8 cellular contexts compared by ENCODE assay signal in genomic region chr19:33373701-33374405, GRCh38. TPM values are rescaled to one million over a fixed set of nuclear protein-coding genes. Genes with fewer than 3 reads are reported as not detected.
A peak's percentile ranks its signal among the peaks of the same experiment; 100 is the strongest.
DNase-seq lines count a peak whose midpoint lies in the region; ATAC-seq and TF ChIP-seq lines count a peak whose summit lies in the region.

CEBPG (plus strand) TSS chr19:33373709; CDS start chr19:33379240, 5,531 bp downstream.

- peaks cover 27% of the 10 kb centered on the region; the same call in 1 of the 2 replicates for H4K20me1 ChIP-seq in HCT116 (ENCODE audit: insufficient read depth)

- peak within 1 kb of the TSS; percentile 58 for H2AFZ ChIP-seq in HCT116 (ENCODE audit: low read depth, low read length, poor library complexity, severe bottlenecking)

- intact Hi-C loops in HCT116 (cut with micrococcal nuclease) (loop anchor here (2.0 kb wide), 1 partner anchor 71 kb away; the partner anchor contains the start of gene CEBPA), lower leg skin (cut with DNase I; ENCODE audit: low total_unique reads) (loop anchor here (2.0 kb wide), 1 partner anchor 71 kb away; the partner anchor contains the start of gene CEBPA)

- TF ChIP-seq RAD21 in HCT116 (IDR thresholded peaks at IDR 0.05; ENCODE audit: low read depth), result no peak

- peak; percentile 40 for ATAC-seq in HCT116

- H3K36me3 ChIP-seq in HCT116 (ENCODE audit: control insufficient read depth in 1 of 2, insufficient read depth in 2 of 2, low read length in 2 of 2), result peaks cover 0 to under 1% of the 10 kb centered on the region in 2 experiments; a peak in 1 of 4 replicates

- peak within 1 kb of the TSS; percentile 93 for H3K27ac ChIP-seq in HCT116 (ENCODE audit: low read depth, low read length)
- H3K27ac ChIP-seq in VCaP, result peak within 1 kb of the TSS; percentile 99

- no peaks in the 10 kb centered on the region for H3K27me3 ChIP-seq in HCT116 (ENCODE audit: insufficient read depth, low read length)

- H3K4me1 ChIP-seq in HCT116 (ENCODE audit: control insufficient read depth in 1 of 2, insufficient read depth in 2 of 2, low read length in 2 of 2), result peaks cover 30 to 49% of the 10 kb centered on the region in 2 experiments

- BruUV-seq in HCT116 (replicated peaks; lab: Mats Ljungman, UMichigan), result no TSS peak

- peaks cover 49% of the 10 kb centered on the region for H3K79me2 ChIP-seq in HCT116 (ENCODE audit: insufficient read depth, low read length)

- DNase-seq in activated CD4-positive, CD25-positive, alpha-beta regulatory T cell (lab: John Stamatoyannopoulos, UW), result peak; percentile 38 to 59 (median 48)
- DNase-seq in activated CD4-positive, CD25-positive, alpha-beta regulatory T cell treated with anti-CD3 and anti-CD28 coated beads, Interleukin-2, amount 50 U/mL, for 72 hours, result no peak
- DNase-seq in HCT116 (ENCODE audit: low read depth, low spot score), result no peak
- peak; percentile 42 for DNase-seq in M059J (ENCODE audit: low read depth)
- peak; percentile 54 for DNase-seq in dermis blood vessel endothelial cell
- peak in 1 of 2 donors; percentile 89 for DNase-seq in lower leg skin (ENCODE audit: low spot score in 2 of 2)
- peak; percentile 36 to 41 for DNase-seq in stimulated activated CD8-positive, alpha-beta memory T cell treated with anti-CD3 and anti-CD28 coated beads, Interleukin-2, amount 100 ng/mL, for 48 hours (ENCODE audit: low read depth in 2 of 2)

- TF ChIP-seq CTCF in HCT116 (IDR thresholded peaks at IDR 0.05 in 2 of 3, conservative IDR thresholded peaks at IDR 0.05 in 1 of 3; ENCODE audit: borderline replicate concordance in 1 of 3, insufficient read depth in 1 of 3, low read depth in 2 of 3, low read length in 2 of 3), result no peak
- TF ChIP-seq CTCF in VCaP (conservative IDR thresholded peaks at IDR 0.05), result peak; percentile 64
- TF ChIP-seq CTCF in lower leg skin (IDR thresholded peaks at IDR 0.05), result no peak

- no peaks in the 10 kb centered on the region for H3K9me2 ChIP-seq in HCT116 (ENCODE audit: insufficient read depth)

- H3K4me3 ChIP-seq in HCT116 (replicated peaks in 1 of 2; ENCODE audit: low read depth in 1 of 2, low read length in 2 of 2) (peak within 1 kb of the TSS; percentile 90 to 94), lower leg skin (ENCODE audit: low read depth, poor library complexity, severe bottlenecking) (peak within 1 kb of the TSS; percentile 61)

- 1 to 2% methylated on average over 24 to 40 of the region's 96 CpGs for WGBS in lower leg skin, 2 donors

- H3K9ac ChIP-seq in HCT116 (ENCODE audit: low read length), result peak within 1 kb of the TSS; percentile 87

- TF ChIP-seq POLR2A in HCT116 (IDR thresholded peaks at IDR 0.05; ENCODE audit: borderline replicate concordance, extremely low read depth, insufficient read depth, insufficient read length) (peak; percentile 82), lower leg skin (IDR thresholded peaks at IDR 0.05) (peak in 1 of 2 donors; percentile 35)

- RAD21 ChIA-PET in HCT116 (lab: Charles Lee; ENCODE audit: low non-redundant PET in 1 of 2, low total read pairs in 2 of 2, uncharacterized antibody in 2 of 2, unreplicated experiment in 2 of 2), result interaction anchor here in 1 of 2 experiments (0.6 kb wide), 1 partner anchor 449 kb away, joined by 6 read pairs; no protein-coding TSS in a partner anchor

- H3K4me2 ChIP-seq in HCT116 (ENCODE audit: low read length), result peak within 1 kb of the TSS; percentile 98

- no peaks in the 10 kb centered on the region for H3K9me3 ChIP-seq in HCT116 (ENCODE audit: control insufficient read depth in 1 of 2, insufficient read depth in 1 of 2, low read depth in 1 of 2, low read length in 2 of 2)

- POLR2A ChIA-PET in HCT116 (lab: Charles Lee), result interaction anchor here (1.0 to 2.6 kb wide), 7 partner anchors 9 to 197 kb away, joined by 3 to 17 read pairs (median 5); partner anchors contain the start of gene CEBPA

- CTCF ChIA-PET in HCT116 (lab: Charles Lee), result no interaction called here

TF ChIP-seq in HCT116, 20 proteins besides CTCF, POLR2A, EP300 and RAD21:
- TF ChIP-seq EGR1 (IDR thresholded peaks at IDR 0.05; ENCODE audit: low read depth) (no peak), CEBPB (IDR thresholded peaks at IDR 0.05; ENCODE audit: low read depth) (peak; percentile 51; the same call in 1 of the 2 replicates), ZBTB33 (IDR thresholded peaks at IDR 0.05; ENCODE audit: extremely low read depth, insufficient replicate concordance, low read length) (no peak), ELF1 (IDR thresholded peaks at IDR 0.05; ENCODE audit: borderline replicate concordance, low read depth) (no peak), JUND (IDR thresholded peaks at IDR 0.05) (no peak), CBX3 (IDR thresholded peaks at IDR 0.05; ENCODE audit: low read depth) (no peak), ZFX (IDR thresholded peaks at IDR 0.05) (peak; percentile 99), ZNF274 (IDR thresholded peaks at IDR 0.05; ENCODE audit: low read depth, low read length) (no peak), REST (IDR thresholded peaks at IDR 0.05; ENCODE audit: low read depth) (no peak), POLR2AphosphoS5 (IDR thresholded peaks at IDR 0.05; ENCODE audit: low read depth, low read length) (peak; percentile 66; the same call in 1 of the 2 replicates), SIN3A (IDR thresholded peaks at IDR 0.05; ENCODE audit: low read depth) (no peak; the same call in 1 of the 2 replicates)

RNA-seq across cellular contexts. Expression of gene CEBPG, which starts in this region (rescaled TPM):
- 51.1 TPM for total RNA-seq in HCT116 (2021; ENCODE audit: unreplicated experiment)
- polyA plus RNA-seq in HCT116 (2012), result 36.7 and 42.2 TPM in 2 replicates
- total RNA-seq in M059J (2014; rRNA removed; shearing (Covaris generic)), result 14.8 and 16.8 TPM in 2 replicates
- 32.6 and 38.6 TPM in 2 replicates for total RNA-seq in dermis blood vessel endothelial cell
- total RNA-seq in lower leg skin, result 10 to 100 TPM; 38.0 to 48.3 (median 43.1) TPM

Comparison
In these comparisons a context has a peak if more than half of its experiments do, and no peak if none do; other contexts are left out.
1. DNase-seq: peak in activated CD4-positive, CD25-positive, alpha-beta regulatory T cell (4 of 4), M059J (single experiment), dermis blood vessel endothelial cell (single experiment) and stimulated activated CD8-positive, alpha-beta memory T cell treated with anti-CD3 and anti-CD28 coated beads, Interleukin-2, amount 100 ng/mL, for 48 hours (2 of 2); none in activated CD4-positive, CD25-positive, alpha-beta regulatory T cell treated with anti-CD3 and anti-CD28 coated beads, Interleukin-2, amount 50 U/mL, for 72 hours (single experiment) and HCT116 (single experiment).